In the genomic region with DNA sequence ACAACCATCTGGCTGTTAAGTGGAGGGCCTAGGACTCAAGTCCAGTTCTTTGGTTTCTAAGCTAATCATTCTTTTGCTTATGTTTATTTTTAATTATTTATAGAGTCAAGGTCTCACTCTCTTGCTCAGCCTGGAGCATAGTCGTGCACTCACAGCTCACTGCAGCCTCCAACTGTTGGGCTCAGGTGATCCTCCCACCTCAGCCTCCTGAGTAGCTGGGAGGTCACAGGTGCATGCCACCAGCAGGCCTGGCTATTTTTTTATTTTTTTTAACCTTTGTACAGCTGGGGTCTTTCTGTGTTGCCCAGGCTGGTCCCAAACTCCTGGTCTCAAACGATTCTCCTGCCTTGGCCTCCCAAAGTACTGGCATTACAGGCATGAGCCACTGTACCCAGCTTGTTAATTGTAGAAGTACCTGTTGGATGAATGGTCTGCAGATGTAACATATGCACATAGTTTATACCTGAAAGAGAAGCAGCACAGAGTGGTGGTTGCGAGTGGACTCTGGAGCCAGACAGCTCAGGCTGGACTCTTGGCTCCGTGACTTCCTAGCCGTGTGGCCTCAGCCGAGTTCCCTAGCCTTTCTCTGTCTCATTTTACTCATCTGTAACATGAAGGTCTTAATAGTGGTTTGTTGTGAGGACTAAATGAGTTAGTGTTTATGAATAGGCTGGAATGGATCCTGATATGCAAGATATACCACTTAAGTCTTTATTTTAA, we compare ENCODE assay signal across 26 cellular contexts.
"Had no signal": no experiment of that assay in that cellular context is flagged by ENCODE, and none has a peak within 500 bp of the region (broad histone marks: within the 10 kb centered on the region; RNA-seq: fewer than 3 reads in every experiment).

No MANE protein-coding gene starts in this region.

- H3K36me3 Mint-ChIP-seq: activated CD4-positive, alpha-beta memory T cell treated with anti-CD3 and anti-CD28 coated beads for 36 hours; activated naive CD8-positive, alpha-beta T cell; brain had no signal

- DNase-seq: activated B cell treated with CpG ODN at 0.5 μM for 24 hours; activated CD4-positive, alpha-beta memory T cell treated with anti-CD3 and anti-CD28 coated beads for 36 hours; activated CD4-positive, alpha-beta T cell treated with anti-CD3 and anti-CD28 coated beads for 1 hour; activated CD4-positive, alpha-beta T cell treated with anti-CD3 and anti-CD28 coated beads, Interleukin-2, amount 10 ng/mL, durations not matched to agents 24 days and 14 days; activated gamma-delta T cell; activated naive CD4-positive, alpha-beta T cell treated with anti-CD3 and anti-CD28 coated beads for 36 hours; activated T-cell treated with anti-CD3 and anti-CD28 coated beads for 4 hours; activated T-cell treated with anti-CD3 and anti-CD28 coated beads, Interleukin-2, amount 50 U/mL, for 48 hours; amygdala; NCI-H1417 treated with DMSO at 0.1 percent for 48 hours; NCI-H1694; NCI-H2029; NCI-H2107; NCI-H2171 treated with DMSO at 0.1 percent for 48 hours; NCI-H226; NCI-H774; NK-92 treated with Interleukin-12 subunit alpha and Interleukin-12 subunit beta, amount 100 ng/mL, for 24 hours; PC-3; SIG-M5; T-helper 2 cell; T1000 had no signal

- H3K9me3 Mint-ChIP-seq: activated B cell treated with CpG ODN at 0.5 μM for 24 hours; activated CD4-positive, alpha-beta memory T cell treated with anti-CD3 and anti-CD28 coated beads for 36 hours; activated CD4-positive, alpha-beta T cell treated with anti-CD3 and anti-CD28 coated beads, Interleukin-2, amount 10 ng/mL, durations not matched to agents 24 days and 14 days; activated naive CD4-positive, alpha-beta T cell treated with anti-CD3 and anti-CD28 coated beads for 36 hours; activated T-helper 17 cell treated with anti-CD3 and anti-CD28 coated beads, Interleukin-2, amount 50 U/mL, for 72 hours; central memory CD8-positive, alpha-beta T cell had no signal

- H3K27ac Mint-ChIP-seq: activated B cell treated with CpG ODN at 0.5 μM for 24 hours; activated CD4-positive, alpha-beta memory T cell treated with anti-CD3 and anti-CD28 coated beads for 36 hours; activated CD4-positive, alpha-beta T cell treated with anti-CD3 and anti-CD28 coated beads, Interleukin-2, amount 10 ng/mL, durations not matched to agents 24 days and 14 days; activated naive CD4-positive, alpha-beta T cell treated with anti-CD3 and anti-CD28 coated beads for 36 hours; activated naive CD8-positive, alpha-beta T cell; activated T-helper 17 cell treated with anti-CD3 and anti-CD28 coated beads, Interleukin-2, amount 50 U/mL, for 72 hours had no signal

- ATAC-seq: activated T-helper 17 cell treated with anti-CD3 and anti-CD28 coated beads, Interleukin-2, amount 50 U/mL, for 72 hours; PC-3 had no signal

- H3K27ac ChIP-seq: KMS-11 had no signal

- H3K4me2 ChIP-seq: KMS-11 had no signal

- H3K27me3 Mint-ChIP-seq: activated B cell treated with CpG ODN at 0.5 μM for 24 hours; activated CD4-positive, alpha-beta memory T cell treated with anti-CD3 and anti-CD28 coated beads for 36 hours; activated CD4-positive, alpha-beta T cell treated with anti-CD3 and anti-CD28 coated beads, Interleukin-2, amount 10 ng/mL, durations not matched to agents 24 days and 14 days; activated naive CD8-positive, alpha-beta T cell; activated T-helper 17 cell treated with anti-CD3 and anti-CD28 coated beads, Interleukin-2, amount 50 U/mL, for 72 hours; central memory CD8-positive, alpha-beta T cell had no signal

- H3K4me3 Mint-ChIP-seq: activated B cell treated with CpG ODN at 0.5 μM for 24 hours; activated CD4-positive, alpha-beta memory T cell treated with anti-CD3 and anti-CD28 coated beads for 36 hours; activated CD4-positive, alpha-beta T cell treated with anti-CD3 and anti-CD28 coated beads, Interleukin-2, amount 10 ng/mL, durations not matched to agents 24 days and 14 days; activated naive CD4-positive, alpha-beta T cell treated with anti-CD3 and anti-CD28 coated beads for 36 hours; activated naive CD8-positive, alpha-beta T cell; activated T-helper 17 cell treated with anti-CD3 and anti-CD28 coated beads, Interleukin-2, amount 50 U/mL, for 72 hours; brain; central memory CD8-positive, alpha-beta T cell had no signal

- H3K9ac ChIP-seq: KMS-11 had no signal

- H3K4me1 Mint-ChIP-seq: central memory CD8-positive, alpha-beta T cell had no signal
